Comparison of ENCODE assay signal across 19 cellular contexts in the genomic region with DNA sequence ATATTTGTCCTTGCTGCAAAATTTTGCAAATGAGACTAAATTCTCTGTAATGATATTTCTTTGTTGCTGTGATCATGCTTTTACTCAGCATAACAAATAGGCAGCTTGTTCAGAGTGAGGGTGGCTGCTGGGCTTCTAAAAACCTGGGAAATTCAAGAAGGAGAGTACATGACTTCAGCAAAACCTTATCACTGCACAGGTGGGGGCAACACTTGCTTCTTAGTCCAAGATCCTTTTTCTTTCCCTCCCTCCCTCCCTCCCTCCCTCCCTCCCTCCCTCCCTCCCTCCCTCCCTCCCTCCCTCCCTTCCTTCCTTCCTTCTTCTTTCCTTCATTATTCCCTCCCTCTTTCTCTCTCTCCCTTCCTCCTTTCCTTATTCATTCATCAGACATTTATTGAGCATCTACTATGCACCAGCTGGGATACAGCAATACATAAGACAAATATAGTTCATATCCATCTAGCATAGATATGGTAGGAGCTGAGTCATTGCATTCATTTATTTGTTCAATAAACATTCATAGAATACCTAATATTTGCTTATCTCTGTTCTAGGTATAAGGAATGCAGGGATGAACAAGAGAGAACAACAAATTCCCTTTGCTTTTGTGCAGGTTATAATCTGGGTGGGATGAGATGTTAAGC.
DNase-seq lines count a peak whose midpoint lies in the region; ATAC-seq, FAIRE-seq and TF ChIP-seq lines count a peak whose summit lies in the region.
"Had no signal": no experiment of that assay in that cellular context is flagged by ENCODE, and none has a peak within 500 bp of the region (broad histone marks: within the 10 kb centered on the region; RNA-seq: fewer than 3 reads in every experiment).

No MANE protein-coding gene starts in this region.

- H3K27me3 ChIP-seq in A673 (replicated peaks; ENCODE audit: insufficient read depth, low read depth, low read length, poor library complexity) (no peaks in the 10 kb centered on the region), mesenchymal stem cell (ENCODE audit: control insufficient read depth in 1 of 2, insufficient read depth in 1 of 2, low read length in 2 of 2) (no peaks in the 10 kb centered on the region)
- H3K27me3 ChIP-seq: MG63 had no signal

- ATAC-seq in GM21528 (IDR thresholded peaks at IDR 0.05; ENCODE audit: low FRiP score, unreplicated experiment), result no peak

- no peaks in the 10 kb centered on the region for H3K79me2 ChIP-seq in OCI-LY7 (ENCODE audit: insufficient read depth, low read depth, low read length)

- no peak overlapping the region for H3K9ac ChIP-seq in mesenchymal stem cell (ENCODE audit: low read length)

- H2BK12ac ChIP-seq in mesenchymal stem cell (ENCODE audit: low read length in 2 of 2), result no peak overlapping the region

- no peak for FAIRE-seq in frontal cortex (lab: Jason Lieb, UNC)
- FAIRE-seq: A204.1, H54 had no signal

- peaks cover 55% of the 10 kb centered on the region for H3K4me1 ChIP-seq in A673 (ENCODE audit: insufficient read depth, low read length, poor library complexity, severe bottlenecking)
- H3K4me1 ChIP-seq in HEK293 (ENCODE audit: control insufficient read depth, insufficient read depth, low read length), result peaks cover 7% of the 10 kb centered on the region
- H3K4me1 ChIP-seq in OCI-LY7 (ENCODE audit: insufficient read depth, low read length, poor library complexity, severe bottlenecking), result peaks cover 33% of the 10 kb centered on the region
- peaks cover 22% of the 10 kb centered on the region for H3K4me1 ChIP-seq in mesenchymal stem cell (ENCODE audit: control insufficient read depth, insufficient read depth, low read depth, low read length)

- H3K9me2 ChIP-seq in OCI-LY7 (ENCODE audit: insufficient read depth, low read length), result no peaks in the 10 kb centered on the region

- no peaks in the 10 kb centered on the region for H3K9me3 ChIP-seq in A673 (ENCODE audit: low read depth, low read length, poor library complexity, severe bottlenecking)
- H3K9me3 ChIP-seq in HEK293 (ENCODE audit: control insufficient read depth, insufficient read depth, low read depth, low read length), result no peaks in the 10 kb centered on the region
- H3K9me3 ChIP-seq in OCI-LY7 (ENCODE audit: low read length), result no peaks in the 10 kb centered on the region
- H3K9me3 ChIP-seq in mesenchymal stem cell (ENCODE audit: control insufficient read depth, low read length), result no peaks in the 10 kb centered on the region
- H3K9me3 ChIP-seq: MG63 had no signal

- no peaks in the 10 kb centered on the region for H3K36me3 ChIP-seq in A673 (ENCODE audit: insufficient read depth, low read length, poor library complexity, severe bottlenecking)
- no peaks in the 10 kb centered on the region for H3K36me3 ChIP-seq in HEK293 (ENCODE audit: control insufficient read depth in 2 of 2, insufficient read depth in 1 of 2, low read length in 2 of 2)
- no peaks in the 10 kb centered on the region for H3K36me3 ChIP-seq in OCI-LY7 (ENCODE audit: insufficient read depth, low read length)
- no peaks in the 10 kb centered on the region for H3K36me3 ChIP-seq in mesenchymal stem cell (ENCODE audit: control insufficient read depth in 1 of 2, insufficient read depth in 2 of 2, low read depth in 1 of 2, low read length in 2 of 2)
- H3K36me3 ChIP-seq: MG63 had no signal

- no peak overlapping the region for H2BK120ac ChIP-seq in mesenchymal stem cell (ENCODE audit: low read depth, low read length)

- CTCF ChIA-PET in A673 (lab: Charles Lee), result no interaction called here
- CTCF ChIA-PET in HEK293 (lab: Yijun Ruan, JAX), result no interaction called here
- CTCF ChIA-PET in OCI-LY7 (lab: Charles Lee; ENCODE audit: unreplicated experiment), result no interaction called here

- no peak overlapping the region for H4K8ac ChIP-seq in mesenchymal stem cell (ENCODE audit: low read length)

- no TSS peak for BruUV-seq in A673 (replicated peaks; lab: Mats Ljungman, UMichigan)
- no TSS peak for BruUV-seq in OCI-LY7 (replicated peaks; lab: Mats Ljungman, UMichigan)

- no peak overlapping the region for H2AK5ac ChIP-seq in mesenchymal stem cell (ENCODE audit: low read length, severe bottlenecking)

- POLR2A ChIA-PET in A673 (lab: Charles Lee; ENCODE audit: low non-redundant PET) (no interaction called here), HEK293 (lab: Yijun Ruan, JAX) (no interaction called here), OCI-LY7 (lab: Charles Lee) (interaction anchor here (0.5 to 1.4 kb wide), 2 partner anchors 18 to 30 kb away, joined by 3 read pairs; no protein-coding TSS in a partner anchor)

- no peak for TF ChIP-seq CTCF in A673 (conservative IDR thresholded peaks at IDR 0.05; ENCODE audit: low read depth, low read length)
- TF ChIP-seq CTCF in HEK293 (tag by site-specific recombination; IDR thresholded peaks at IDR 0.05), result no peak
- no peak for TF ChIP-seq CTCF in OCI-LY7 (conservative IDR thresholded peaks at IDR 0.05; ENCODE audit: low read length)

- H3K4me3 ChIP-seq in A673 (ENCODE audit: low read depth, low read length, poor library complexity, severe bottlenecking) (no peak overlapping the region), HEK293 (ENCODE audit: low read depth, low read length) (no peak overlapping the region), OCI-LY7 (ENCODE audit: low read depth, low read length, poor library complexity, severe bottlenecking) (no peak overlapping the region), mesenchymal stem cell (ENCODE audit: insufficient read depth in 1 of 2, low read depth in 1 of 2, low read length in 2 of 2) (no peak overlapping the region)
- H3K4me3 ChIP-seq: MG63 had no signal

- H2BK5ac ChIP-seq in mesenchymal stem cell (ENCODE audit: low read depth, low read length, poor library complexity, severe bottlenecking), result no peak overlapping the region

- H3K79me1 ChIP-seq in mesenchymal stem cell (replicated peaks; ENCODE audit: low read length, poor library complexity, severe bottlenecking), result no peaks in the 10 kb centered on the region

- H2BK15ac ChIP-seq in mesenchymal stem cell (ENCODE audit: low read depth, poor library complexity, severe bottlenecking), result no peak overlapping the region

- intact Hi-C loops in A673 (cut with micrococcal nuclease; ENCODE audit: unreplicated experiment) (no loop called here), OCI-LY7 (cut with micrococcal nuclease; ENCODE audit: unreplicated experiment) (no loop called here)

- H4K20me1 ChIP-seq in OCI-LY7 (ENCODE audit: insufficient read depth, low read length), result no peaks in the 10 kb centered on the region

- no peak overlapping the region for H3K23ac ChIP-seq in mesenchymal stem cell (ENCODE audit: low read length in 2 of 2)

- H3K14ac ChIP-seq in mesenchymal stem cell (ENCODE audit: low read length in 2 of 2), result no peak overlapping the region

- no peak for DNase-seq in A673 (ENCODE audit: low spot score)
- no peak for DNase-seq in OCI-LY7 (ENCODE audit: low spot score)
- no peak for DNase-seq in mesenchymal stem cell
- DNase-seq in NCI-H2227 treated with DMSO at 0.1 percent for 48 hours (lab: John Stamatoyannopoulos, UW), result no peak
- no peak for DNase-seq in frontal cortex (ENCODE audit: low spot score in 2 of 2)
- no peak for DNase-seq in hippocampal formation (lab: John Stamatoyannopoulos, UW)
- DNase-seq: AML-193; CD4-positive, alpha-beta T cell; GF-D8; KBM-7; MG63; NCI-H1105; NCI-H1694 treated with DMSO at 0.1 percent for 48 hours; NCI-H774; SW 1271 had no signal

- H3K4me2 ChIP-seq in OCI-LY7 (ENCODE audit: low read length) (no peak overlapping the region), mesenchymal stem cell (ENCODE audit: low read length, poor library complexity, severe bottlenecking) (no peak overlapping the region)

- no peak overlapping the region for H3K4ac ChIP-seq in mesenchymal stem cell (ENCODE audit: low read depth in 1 of 2, low read length in 2 of 2)

- H3K18ac ChIP-seq in mesenchymal stem cell (ENCODE audit: low read depth in 1 of 2, low read length in 2 of 2), result no peak overlapping the region

- peak overlapping the region; percentile 85 for H3K27ac ChIP-seq in A673 (ENCODE audit: low read depth, low read length, poor library complexity, severe bottlenecking)
- peak overlapping the region; percentile 82; the same call in 1 of the 2 replicates for H3K27ac ChIP-seq in HEK293 (ENCODE audit: extremely low read depth, low read depth, low read length)
- H3K27ac ChIP-seq in OCI-LY7 (ENCODE audit: low read depth, low read length, poor library complexity, severe bottlenecking), result no peak overlapping the region
- peak overlapping the region; percentile 78 for H3K27ac ChIP-seq in mesenchymal stem cell (ENCODE audit: low read length, poor library complexity, severe bottlenecking)

- H2AFZ ChIP-seq in OCI-LY7 (ENCODE audit: low read length), result peak overlapping the region; percentile 53; the same call in 1 of the 2 replicates
- H2AFZ ChIP-seq in mesenchymal stem cell (ENCODE audit: low read depth, low read length), result no peak overlapping the region

- no peak overlapping the region for H4K91ac ChIP-seq in mesenchymal stem cell (ENCODE audit: low read length)

TF ChIP-seq in HEK293, 187 proteins besides CTCF, POLR2A, EP300 and RAD21:
- TF ChIP-seq ZNF555 (tag by site-specific recombination; conservative IDR thresholded peaks at IDR 0.05) (no peak), ZNF664 (tag by site-specific recombination; IDR thresholded peaks at IDR 0.05) (peak; percentile 91)
